In the genomic region with DNA sequence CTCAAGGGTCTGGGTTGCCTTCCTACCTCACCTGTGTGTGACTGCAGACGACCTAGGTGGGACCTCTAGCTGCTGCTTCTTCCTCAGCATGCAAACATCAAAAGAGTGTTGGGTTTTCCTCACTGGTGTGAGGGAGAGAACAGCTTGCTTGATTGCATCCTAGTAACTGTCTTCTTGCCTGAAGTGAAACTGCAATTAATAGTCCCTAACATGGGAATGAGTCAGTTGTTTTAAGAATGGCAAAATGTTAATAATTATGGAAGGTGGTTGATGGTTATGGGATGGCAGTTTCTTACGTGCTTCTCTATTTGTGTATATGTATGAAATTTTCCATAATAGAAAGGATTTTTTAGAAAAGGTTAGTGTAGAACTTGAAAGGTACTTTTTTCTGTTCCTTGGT, we compare ENCODE assay signal across 2 cellular contexts.
TF ChIP-seq lines count a peak whose summit lies in the region.

No MANE protein-coding gene starts in this region.

TF ChIP-seq in A549, 52 proteins besides CTCF, POLR2A, EP300 and RAD21:
- TF ChIP-seq RFX5 (IDR thresholded peaks at IDR 0.05) (no peak), CHD2 (IDR thresholded peaks at IDR 0.05; ENCODE audit: low read length, partially characterized antibody) (no peak), FOSL2 (IDR thresholded peaks at IDR 0.05) (no peak), FOSL2 (CRISPR knock-in tag; IDR thresholded peaks at IDR 0.05) (no peak), HDAC2 (IDR thresholded peaks at IDR 0.05) (no peak), NR3C1 (IDR thresholded peaks at IDR 0.05) (no peak), CBX8 (IDR thresholded peaks at IDR 0.05) (no peak), ZFP36 (IDR thresholded peaks at IDR 0.05; ENCODE audit: borderline replicate concordance, partially characterized antibody) (no peak), ZNF302 (CRISPR knock-in tag; IDR thresholded peaks at IDR 0.05) (no peak), CBX2 (IDR thresholded peaks at IDR 0.05; ENCODE audit: borderline replicate concordance, low read depth) (no peak), FOSB (CRISPR knock-in tag; IDR thresholded peaks at IDR 0.05) (no peak), POLR2AphosphoS2 (conservative IDR thresholded peaks at IDR 0.05; ENCODE audit: low read length) (no peak), CEBPB (IDR thresholded peaks at IDR 0.05) (no peak), BHLHE40 (IDR thresholded peaks at IDR 0.05; ENCODE audit: low read depth, low read length) (no peak)
- TF ChIP-seq, protein P1, sequence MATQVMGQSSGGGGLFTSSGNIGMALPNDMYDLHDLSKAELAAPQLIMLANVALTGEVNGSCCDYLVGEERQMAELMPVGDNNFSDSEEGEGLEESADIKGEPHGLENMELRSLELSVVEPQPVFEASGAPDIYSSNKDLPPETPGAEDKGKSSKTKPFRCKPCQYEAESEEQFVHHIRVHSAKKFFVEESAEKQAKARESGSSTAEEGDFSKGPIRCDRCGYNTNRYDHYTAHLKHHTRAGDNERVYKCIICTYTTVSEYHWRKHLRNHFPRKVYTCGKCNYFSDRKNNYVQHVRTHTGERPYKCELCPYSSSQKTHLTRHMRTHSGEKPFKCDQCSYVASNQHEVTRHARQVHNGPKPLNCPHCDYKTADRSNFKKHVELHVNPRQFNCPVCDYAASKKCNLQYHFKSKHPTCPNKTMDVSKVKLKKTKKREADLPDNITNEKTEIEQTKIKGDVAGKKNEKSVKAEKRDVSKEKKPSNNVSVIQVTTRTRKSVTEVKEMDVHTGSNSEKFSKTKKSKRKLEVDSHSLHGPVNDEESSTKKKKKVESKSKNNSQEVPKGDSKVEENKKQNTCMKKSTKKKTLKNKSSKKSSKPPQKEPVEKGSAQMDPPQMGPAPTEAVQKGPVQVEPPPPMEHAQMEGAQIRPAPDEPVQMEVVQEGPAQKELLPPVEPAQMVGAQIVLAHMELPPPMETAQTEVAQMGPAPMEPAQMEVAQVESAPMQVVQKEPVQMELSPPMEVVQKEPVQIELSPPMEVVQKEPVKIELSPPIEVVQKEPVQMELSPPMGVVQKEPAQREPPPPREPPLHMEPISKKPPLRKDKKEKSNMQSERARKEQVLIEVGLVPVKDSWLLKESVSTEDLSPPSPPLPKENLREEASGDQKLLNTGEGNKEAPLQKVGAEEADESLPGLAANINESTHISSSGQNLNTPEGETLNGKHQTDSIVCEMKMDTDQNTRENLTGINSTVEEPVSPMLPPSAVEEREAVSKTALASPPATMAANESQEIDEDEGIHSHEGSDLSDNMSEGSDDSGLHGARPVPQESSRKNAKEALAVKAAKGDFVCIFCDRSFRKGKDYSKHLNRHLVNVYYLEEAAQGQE (IDR thresholded peaks at IDR 0.05): no peak
- TF ChIP-seq, protein P2, sequence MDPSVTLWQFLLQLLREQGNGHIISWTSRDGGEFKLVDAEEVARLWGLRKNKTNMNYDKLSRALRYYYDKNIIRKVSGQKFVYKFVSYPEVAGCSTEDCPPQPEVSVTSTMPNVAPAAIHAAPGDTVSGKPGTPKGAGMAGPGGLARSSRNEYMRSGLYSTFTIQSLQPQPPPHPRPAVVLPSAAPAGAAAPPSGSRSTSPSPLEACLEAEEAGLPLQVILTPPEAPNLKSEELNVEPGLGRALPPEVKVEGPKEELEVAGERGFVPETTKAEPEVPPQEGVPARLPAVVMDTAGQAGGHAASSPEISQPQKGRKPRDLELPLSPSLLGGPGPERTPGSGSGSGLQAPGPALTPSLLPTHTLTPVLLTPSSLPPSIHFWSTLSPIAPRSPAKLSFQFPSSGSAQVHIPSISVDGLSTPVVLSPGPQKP (IDR thresholded peaks at IDR 0.05; ENCODE audit: low read depth, low read length): no peak
- TF ChIP-seq, protein P3, sequence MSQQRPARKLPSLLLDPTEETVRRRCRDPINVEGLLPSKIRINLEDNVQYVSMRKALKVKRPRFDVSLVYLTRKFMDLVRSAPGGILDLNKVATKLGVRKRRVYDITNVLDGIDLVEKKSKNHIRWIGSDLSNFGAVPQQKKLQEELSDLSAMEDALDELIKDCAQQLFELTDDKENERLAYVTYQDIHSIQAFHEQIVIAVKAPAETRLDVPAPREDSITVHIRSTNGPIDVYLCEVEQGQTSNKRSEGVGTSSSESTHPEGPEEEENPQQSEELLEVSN (IDR thresholded peaks at IDR 0.05; ENCODE audit: borderline replicate concordance, low read depth): no peak
- TF ChIP-seq, protein P4, sequence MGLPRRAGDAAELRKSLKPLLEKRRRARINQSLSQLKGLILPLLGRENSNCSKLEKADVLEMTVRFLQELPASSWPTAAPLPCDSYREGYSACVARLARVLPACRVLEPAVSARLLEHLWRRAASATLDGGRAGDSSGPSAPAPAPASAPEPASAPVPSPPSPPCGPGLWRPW (IDR thresholded peaks at IDR 0.05): no peak
- TF ChIP-seq, protein P5, sequence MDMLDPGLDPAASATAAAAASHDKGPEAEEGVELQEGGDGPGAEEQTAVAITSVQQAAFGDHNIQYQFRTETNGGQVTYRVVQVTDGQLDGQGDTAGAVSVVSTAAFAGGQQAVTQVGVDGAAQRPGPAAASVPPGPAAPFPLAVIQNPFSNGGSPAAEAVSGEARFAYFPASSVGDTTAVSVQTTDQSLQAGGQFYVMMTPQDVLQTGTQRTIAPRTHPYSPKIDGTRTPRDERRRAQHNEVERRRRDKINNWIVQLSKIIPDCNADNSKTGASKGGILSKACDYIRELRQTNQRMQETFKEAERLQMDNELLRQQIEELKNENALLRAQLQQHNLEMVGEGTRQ (IDR thresholded peaks at IDR 0.05): no peak

TF ChIP-seq in GM12878, 131 proteins besides CTCF, POLR2A, EP300 and RAD21:
- TF ChIP-seq, protein P6, sequence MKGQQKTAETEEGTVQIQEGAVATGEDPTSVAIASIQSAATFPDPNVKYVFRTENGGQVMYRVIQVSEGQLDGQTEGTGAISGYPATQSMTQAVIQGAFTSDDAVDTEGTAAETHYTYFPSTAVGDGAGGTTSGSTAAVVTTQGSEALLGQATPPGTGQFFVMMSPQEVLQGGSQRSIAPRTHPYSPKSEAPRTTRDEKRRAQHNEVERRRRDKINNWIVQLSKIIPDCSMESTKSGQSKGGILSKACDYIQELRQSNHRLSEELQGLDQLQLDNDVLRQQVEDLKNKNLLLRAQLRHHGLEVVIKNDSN (IDR thresholded peaks at IDR 0.05; ENCODE audit: borderline replicate concordance, extremely low read length, insufficient read depth, low read depth, low read length): no peak
- no peak for TF ChIP-seq IKZF1 (conservative IDR thresholded peaks at IDR 0.05)
- TF ChIP-seq TAF1 (IDR thresholded peaks at IDR 0.05; ENCODE audit: borderline replicate concordance, low read depth, low read length): no peak
- TF ChIP-seq, protein P7, sequence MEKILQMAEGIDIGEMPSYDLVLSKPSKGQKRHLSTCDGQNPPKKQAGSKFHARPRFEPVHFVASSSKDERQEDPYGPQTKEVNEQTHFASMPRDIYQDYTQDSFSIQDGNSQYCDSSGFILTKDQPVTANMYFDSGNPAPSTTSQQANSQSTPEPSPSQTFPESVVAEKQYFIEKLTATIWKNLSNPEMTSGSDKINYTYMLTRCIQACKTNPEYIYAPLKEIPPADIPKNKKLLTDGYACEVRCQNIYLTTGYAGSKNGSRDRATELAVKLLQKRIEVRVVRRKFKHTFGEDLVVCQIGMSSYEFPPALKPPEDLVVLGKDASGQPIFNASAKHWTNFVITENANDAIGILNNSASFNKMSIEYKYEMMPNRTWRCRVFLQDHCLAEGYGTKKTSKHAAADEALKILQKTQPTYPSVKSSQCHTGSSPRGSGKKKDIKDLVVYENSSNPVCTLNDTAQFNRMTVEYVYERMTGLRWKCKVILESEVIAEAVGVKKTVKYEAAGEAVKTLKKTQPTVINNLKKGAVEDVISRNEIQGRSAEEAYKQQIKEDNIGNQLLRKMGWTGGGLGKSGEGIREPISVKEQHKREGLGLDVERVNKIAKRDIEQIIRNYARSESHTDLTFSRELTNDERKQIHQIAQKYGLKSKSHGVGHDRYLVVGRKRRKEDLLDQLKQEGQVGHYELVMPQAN (conservative IDR thresholded peaks at IDR 0.05): no peak
- no peak for TF ChIP-seq ZZZ3 (IDR thresholded peaks at IDR 0.05; ENCODE audit: control insufficient read depth, insufficient read length, low read depth)
- no peak for TF ChIP-seq HCFC1 (IDR thresholded peaks at IDR 0.05; ENCODE audit: low read length)
- no peak for TF ChIP-seq NR2C2 (IDR thresholded peaks at IDR 0.05; ENCODE audit: borderline replicate concordance, control insufficient read depth, insufficient read length, low read depth)
- no peak for TF ChIP-seq ETV6 (conservative IDR thresholded peaks at IDR 0.05 in 1 of 2, IDR thresholded peaks at IDR 0.05 in 1 of 2; ENCODE audit: borderline replicate concordance in 1 of 2, low read depth in 1 of 2)
- TF ChIP-seq, protein P8, sequence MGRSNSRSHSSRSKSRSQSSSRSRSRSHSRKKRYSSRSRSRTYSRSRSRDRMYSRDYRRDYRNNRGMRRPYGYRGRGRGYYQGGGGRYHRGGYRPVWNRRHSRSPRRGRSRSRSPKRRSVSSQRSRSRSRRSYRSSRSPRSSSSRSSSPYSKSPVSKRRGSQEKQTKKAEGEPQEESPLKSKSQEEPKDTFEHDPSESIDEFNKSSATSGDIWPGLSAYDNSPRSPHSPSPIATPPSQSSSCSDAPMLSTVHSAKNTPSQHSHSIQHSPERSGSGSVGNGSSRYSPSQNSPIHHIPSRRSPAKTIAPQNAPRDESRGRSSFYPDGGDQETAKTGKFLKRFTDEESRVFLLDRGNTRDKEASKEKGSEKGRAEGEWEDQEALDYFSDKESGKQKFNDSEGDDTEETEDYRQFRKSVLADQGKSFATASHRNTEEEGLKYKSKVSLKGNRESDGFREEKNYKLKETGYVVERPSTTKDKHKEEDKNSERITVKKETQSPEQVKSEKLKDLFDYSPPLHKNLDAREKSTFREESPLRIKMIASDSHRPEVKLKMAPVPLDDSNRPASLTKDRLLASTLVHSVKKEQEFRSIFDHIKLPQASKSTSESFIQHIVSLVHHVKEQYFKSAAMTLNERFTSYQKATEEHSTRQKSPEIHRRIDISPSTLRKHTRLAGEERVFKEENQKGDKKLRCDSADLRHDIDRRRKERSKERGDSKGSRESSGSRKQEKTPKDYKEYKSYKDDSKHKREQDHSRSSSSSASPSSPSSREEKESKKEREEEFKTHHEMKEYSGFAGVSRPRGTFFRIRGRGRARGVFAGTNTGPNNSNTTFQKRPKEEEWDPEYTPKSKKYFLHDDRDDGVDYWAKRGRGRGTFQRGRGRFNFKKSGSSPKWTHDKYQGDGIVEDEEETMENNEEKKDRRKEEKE (IDR thresholded peaks at IDR 0.05): no peak
- TF ChIP-seq WRNIP1 (IDR thresholded peaks at IDR 0.05; ENCODE audit: borderline replicate concordance, low read depth, low read length): no peak
- no peak for TF ChIP-seq ZNF274 (IDR thresholded peaks at IDR 0.05; ENCODE audit: insufficient read depth, insufficient read length)
- no peak for TF ChIP-seq FOXK2 (IDR thresholded peaks at IDR 0.05)
- TF ChIP-seq GATAD2B (conservative IDR thresholded peaks at IDR 0.05; ENCODE audit: low read depth): no peak
- no peak for TF ChIP-seq SIN3A (IDR thresholded peaks at IDR 0.05; ENCODE audit: low read depth, low read length)
- TF ChIP-seq ZSCAN29 (IDR thresholded peaks at IDR 0.05): no peak
